In the genomic region with DNA sequence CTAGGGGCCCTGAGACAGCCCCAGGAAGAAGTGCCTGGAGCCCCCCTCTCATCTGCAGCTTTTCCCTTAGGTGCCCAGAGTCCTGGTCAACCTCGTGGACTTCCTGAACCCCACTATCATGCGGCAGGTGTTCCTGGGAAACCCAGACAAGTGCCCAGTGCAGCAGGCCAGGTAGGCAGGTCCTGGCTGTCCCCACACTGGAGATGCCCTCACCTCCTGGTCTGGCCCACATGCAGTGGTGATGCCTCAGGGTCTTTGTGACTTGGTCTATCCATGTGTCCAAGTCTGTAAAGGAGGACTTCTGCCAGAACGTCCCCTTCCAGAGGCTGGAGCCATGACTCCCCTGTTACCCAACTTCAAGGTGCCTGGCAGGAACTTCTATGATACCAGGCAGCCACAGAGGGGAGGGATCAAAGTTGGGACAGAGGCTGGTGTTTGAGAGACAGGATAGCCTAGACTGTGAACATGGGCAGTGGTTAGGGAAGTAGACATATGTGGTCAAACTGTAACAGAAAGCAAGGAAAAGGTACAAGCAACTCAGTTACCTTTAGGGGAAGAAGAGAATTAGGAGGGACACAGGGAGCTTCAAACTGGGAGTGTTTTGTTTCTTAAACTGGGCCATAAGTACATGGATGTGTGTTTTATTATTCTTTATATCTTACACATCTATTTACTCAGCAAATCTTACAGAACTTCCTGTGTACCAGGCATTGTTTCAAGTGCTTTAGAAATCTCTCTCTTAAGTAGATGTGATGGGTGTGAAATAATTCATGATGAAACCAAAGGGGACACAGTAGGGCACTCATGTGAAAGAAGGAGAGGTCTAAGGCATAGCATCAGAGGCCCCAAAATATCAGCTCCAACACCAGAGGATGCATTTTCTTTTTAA, we compare ENCODE assay signal across 1 cellular context.
TF ChIP-seq lines count a peak whose summit lies in the region.

No MANE protein-coding gene starts in this region.

TF ChIP-seq in IMR-90, 13 proteins besides CTCF, POLR2A, EP300 and RAD21 (continued from another document):
- TF ChIP-seq, protein P1, sequence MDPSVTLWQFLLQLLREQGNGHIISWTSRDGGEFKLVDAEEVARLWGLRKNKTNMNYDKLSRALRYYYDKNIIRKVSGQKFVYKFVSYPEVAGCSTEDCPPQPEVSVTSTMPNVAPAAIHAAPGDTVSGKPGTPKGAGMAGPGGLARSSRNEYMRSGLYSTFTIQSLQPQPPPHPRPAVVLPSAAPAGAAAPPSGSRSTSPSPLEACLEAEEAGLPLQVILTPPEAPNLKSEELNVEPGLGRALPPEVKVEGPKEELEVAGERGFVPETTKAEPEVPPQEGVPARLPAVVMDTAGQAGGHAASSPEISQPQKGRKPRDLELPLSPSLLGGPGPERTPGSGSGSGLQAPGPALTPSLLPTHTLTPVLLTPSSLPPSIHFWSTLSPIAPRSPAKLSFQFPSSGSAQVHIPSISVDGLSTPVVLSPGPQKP (IDR thresholded peaks at IDR 0.05; ENCODE audit: borderline replicate concordance, low read depth, low read length) = no peak
